30 cellular contexts compared by ENCODE assay signal in the genomic region with DNA sequence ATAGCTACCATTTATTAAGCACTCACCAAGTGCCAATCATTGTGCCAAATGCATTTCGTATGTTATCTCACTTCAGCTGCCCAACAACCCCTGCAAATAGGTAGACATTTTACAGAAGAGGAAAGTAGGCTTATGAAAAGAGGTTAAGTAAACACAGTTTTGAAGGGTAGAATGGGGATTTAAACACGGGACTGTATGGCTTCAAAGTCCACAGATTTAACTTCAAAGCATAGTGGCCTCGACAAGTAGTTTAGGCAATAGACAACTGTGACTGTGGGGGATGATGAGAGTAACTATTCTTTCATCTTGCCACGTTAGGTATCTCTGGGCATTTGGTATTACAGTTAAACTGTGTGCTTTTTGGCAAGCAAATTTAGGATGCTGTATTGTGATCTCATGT.
"Had no signal": no experiment of that assay in that cellular context is flagged by ENCODE, and none has a peak within 500 bp of the region (broad histone marks: within the 10 kb centered on the region; RNA-seq: fewer than 3 reads in every experiment).

No MANE protein-coding gene starts in this region.

- H3K27me3 Mint-ChIP-seq: activated CD4-positive, alpha-beta memory T cell treated with anti-CD3 and anti-CD28 coated beads, Interleukin-2, amount 10 ng/mL, durations not matched to agents 7 days and 5 days; activated CD4-positive, alpha-beta T cell treated with anti-CD3 and anti-CD28 coated beads, Interleukin-2, amount 10 ng/mL, durations not matched to agents 7 days and 5 days; activated CD8-positive, alpha-beta memory T cell treated with anti-CD3 and anti-CD28 coated beads, Interleukin-2, amount 10 ng/mL, durations not matched to agents 7 days and 5 days; activated naive CD8-positive, alpha-beta T cell treated with anti-CD3 and anti-CD28 coated beads for 36 hours had no signal

- H3K4me3 Mint-ChIP-seq: activated CD4-positive, alpha-beta memory T cell treated with anti-CD3 and anti-CD28 coated beads, Interleukin-2, amount 10 ng/mL, durations not matched to agents 7 days and 5 days; activated CD4-positive, alpha-beta T cell treated with anti-CD3 and anti-CD28 coated beads for 36 hours; activated CD4-positive, alpha-beta T cell treated with anti-CD3 and anti-CD28 coated beads, Interleukin-2, amount 10 ng/mL, durations not matched to agents 7 days and 5 days; activated CD8-positive, alpha-beta memory T cell treated with anti-CD3 and anti-CD28 coated beads, Interleukin-2, amount 10 ng/mL, durations not matched to agents 7 days and 5 days; activated CD8-positive, alpha-beta T cell treated with anti-CD3 and anti-CD28 coated beads, Interleukin-2, amount 10 ng/mL, durations not matched to agents 7 days and 5 days; activated naive CD4-positive, alpha-beta T cell treated with anti-CD3 and anti-CD28 coated beads for 36 hours; activated naive CD8-positive, alpha-beta T cell treated with anti-CD3 and anti-CD28 coated beads for 36 hours; activated T-cell treated with anti-CD3 and anti-CD28 coated beads, Interleukin-2, amount 50 U/mL, for 24 hours; T-helper 1 cell treated with Interleukin-12 subunit alpha and Interleukin-12 subunit beta and Interleukin-4 antibody, amounts not matched to agents 30 μg/mL and 1 μg/mL, for 36 hours; T-helper 2 cell treated with Interferon-gamma antibody and Interleukin-4, amounts not matched to agents 5 μg/mL and 100 μg/mL, for 36 hours had no signal

- H3K27ac ChIP-seq: adrenal gland, body of pancreas, brain microvascular endothelial cell, breast epithelium, VCaP had no signal

- H3K4me3 ChIP-seq: adrenal gland, body of pancreas, breast epithelium had no signal

- ATAC-seq: activated CD4-positive, alpha-beta T cell treated with anti-CD3 and anti-CD28 coated beads for 36 hours; activated CD4-positive, CD25-positive, alpha-beta regulatory T cell treated with anti-CD3 and anti-CD28 coated beads, Interleukin-2, amount 50 U/mL, for 24 hours; activated CD8-positive, alpha-beta memory T cell treated with anti-CD3 and anti-CD28 coated beads, Interleukin-2, amount 10 ng/mL, durations not matched to agents 7 days and 5 days; activated CD8-positive, alpha-beta T cell treated with anti-CD3 and anti-CD28 coated beads, Interleukin-2, amount 10 ng/mL, durations not matched to agents 7 days and 5 days; activated naive CD4-positive, alpha-beta T cell treated with anti-CD3 and anti-CD28 coated beads, Interleukin-2, amount 50 U/mL, for 72 hours; body of pancreas had no signal

- H3K36me3 ChIP-seq: adrenal gland, brain microvascular endothelial cell, breast epithelium had no signal

- H3K4me1 ChIP-seq: adrenal gland, body of pancreas, breast epithelium had no signal

- H3K9me3 ChIP-seq: adrenal gland, body of pancreas, breast epithelium had no signal

- DNase-seq: activated CD4-positive, alpha-beta T cell treated with anti-CD3 and anti-CD28 coated beads for 1 hour; activated CD4-positive, CD25-positive, alpha-beta regulatory T cell; activated CD8-positive, alpha-beta memory T cell treated with anti-CD3 and anti-CD28 coated beads for 24 hours; activated effector memory CD4-positive, alpha-beta T cell treated with Interleukin-2 at 50 U/mL for 16 hours; activated gamma-delta T cell; activated naive CD4-positive, alpha-beta T cell treated with anti-CD3 and anti-CD28 coated beads, Interleukin-2, amount 50 U/mL, for 16 hours; activated naive CD8-positive, alpha-beta T cell treated with anti-CD3 and anti-CD28 coated beads for 36 hours; activated T-cell treated with anti-CD3 and anti-CD28 coated beads, Interleukin-2, amount 50 U/mL, for 24 hours; amniotic stem cell; aorta; brain microvascular endothelial cell; central memory CD4-positive, alpha-beta T cell; T-helper 9 cell had no signal

- H3K27ac Mint-ChIP-seq: activated CD4-positive, alpha-beta memory T cell treated with anti-CD3 and anti-CD28 coated beads, Interleukin-2, amount 10 ng/mL, durations not matched to agents 7 days and 5 days; activated CD4-positive, alpha-beta T cell treated with anti-CD3 and anti-CD28 coated beads for 36 hours; activated CD4-positive, alpha-beta T cell treated with anti-CD3 and anti-CD28 coated beads, Interleukin-2, amount 10 ng/mL, durations not matched to agents 7 days and 5 days; activated CD8-positive, alpha-beta memory T cell treated with anti-CD3 and anti-CD28 coated beads, Interleukin-2, amount 10 ng/mL, durations not matched to agents 7 days and 5 days; activated CD8-positive, alpha-beta T cell treated with anti-CD3 and anti-CD28 coated beads, Interleukin-2, amount 10 ng/mL, durations not matched to agents 7 days and 5 days; activated naive CD4-positive, alpha-beta T cell treated with anti-CD3 and anti-CD28 coated beads for 36 hours; activated naive CD4-positive, alpha-beta T cell treated with anti-CD3 and anti-CD28 coated beads, Interleukin-2, amount 50 U/mL, for 72 hours; activated naive CD8-positive, alpha-beta T cell treated with anti-CD3 and anti-CD28 coated beads for 36 hours; activated T-cell treated with anti-CD3 and anti-CD28 coated beads, Interleukin-2, amount 50 U/mL, for 24 hours; activated T-helper 2 cell treated with anti-CD3 and anti-CD28 coated beads, Interferon-gamma antibody, Interleukin-2, Interleukin-4, amounts not matched to agents 10 μg/mL and 5 μg/mL and 100 μg/mL, durations not matched to agents 14 hours and 24 hours and 36 hours; T-helper 1 cell treated with Interleukin-12 subunit alpha and Interleukin-12 subunit beta and Interleukin-4 antibody, amounts not matched to agents 30 μg/mL and 1 μg/mL, for 36 hours; T-helper 2 cell treated with Interferon-gamma antibody and Interleukin-4, amounts not matched to agents 5 μg/mL and 100 μg/mL, for 36 hours had no signal

- H3K9me3 Mint-ChIP-seq: activated CD4-positive, alpha-beta memory T cell treated with anti-CD3 and anti-CD28 coated beads, Interleukin-2, amount 10 ng/mL, durations not matched to agents 7 days and 5 days; activated CD4-positive, alpha-beta T cell treated with anti-CD3 and anti-CD28 coated beads, Interleukin-2, amount 10 ng/mL, durations not matched to agents 7 days and 5 days; activated naive CD4-positive, alpha-beta T cell treated with anti-CD3 and anti-CD28 coated beads for 36 hours; activated naive CD8-positive, alpha-beta T cell treated with anti-CD3 and anti-CD28 coated beads for 36 hours; activated T-helper 2 cell treated with anti-CD3 and anti-CD28 coated beads, Interferon-gamma antibody, Interleukin-2, Interleukin-4, amounts not matched to agents 10 μg/mL and 5 μg/mL and 100 μg/mL, durations not matched to agents 14 hours and 24 hours and 36 hours; T-helper 2 cell treated with Interferon-gamma antibody and Interleukin-4, amounts not matched to agents 5 μg/mL and 100 μg/mL, for 36 hours had no signal

- H3K36me3 Mint-ChIP-seq: activated CD8-positive, alpha-beta memory T cell treated with anti-CD3 and anti-CD28 coated beads, Interleukin-2, amount 10 ng/mL, durations not matched to agents 7 days and 5 days; activated naive CD8-positive, alpha-beta T cell treated with anti-CD3 and anti-CD28 coated beads for 36 hours had no signal

- H3K27me3 ChIP-seq: brain microvascular endothelial cell had no signal

- FAIRE-seq: astrocyte, TTC549 had no signal

- H3K4me1 Mint-ChIP-seq: activated CD4-positive, alpha-beta memory T cell treated with anti-CD3 and anti-CD28 coated beads, Interleukin-2, amount 10 ng/mL, durations not matched to agents 7 days and 5 days; activated CD4-positive, alpha-beta T cell treated with anti-CD3 and anti-CD28 coated beads for 36 hours; activated CD4-positive, alpha-beta T cell treated with anti-CD3 and anti-CD28 coated beads, Interleukin-2, amount 10 ng/mL, durations not matched to agents 7 days and 5 days; activated CD8-positive, alpha-beta memory T cell treated with anti-CD3 and anti-CD28 coated beads, Interleukin-2, amount 10 ng/mL, durations not matched to agents 7 days and 5 days; activated naive CD8-positive, alpha-beta T cell treated with anti-CD3 and anti-CD28 coated beads for 36 hours had no signal
